In the genomic region with DNA sequence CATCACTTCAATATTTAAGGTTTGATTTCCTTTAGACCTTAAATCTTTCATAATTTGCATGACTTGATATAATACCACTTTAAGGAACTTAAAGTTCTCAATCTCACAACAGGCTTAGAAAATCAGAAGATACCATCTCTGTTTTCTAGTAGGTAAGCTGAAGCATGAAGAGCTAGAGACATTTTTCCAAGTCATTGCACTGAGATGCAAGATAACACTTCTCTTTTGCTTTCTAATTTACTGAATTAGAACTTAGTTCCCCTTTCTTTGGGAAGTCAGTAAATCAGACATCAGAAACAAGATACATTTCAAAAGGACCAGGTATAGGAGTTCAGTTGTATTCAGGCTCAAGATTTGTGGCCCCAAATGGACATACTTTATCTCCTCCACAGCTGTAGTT, we compare ENCODE assay signal across 21 cellular contexts.
DNase-seq lines count a peak whose midpoint lies in the region; ATAC-seq and TF ChIP-seq lines count a peak whose summit lies in the region.
"Had no signal": no experiment of that assay in that cellular context is flagged by ENCODE, and none has a peak within 500 bp of the region (broad histone marks: within the 10 kb centered on the region; RNA-seq: fewer than 3 reads in every experiment).

No MANE protein-coding gene starts in this region.

- no peak overlapping the region for H3K27ac ChIP-seq in naive thymus-derived CD4-positive, alpha-beta T cell (ENCODE audit: low read depth, low read length)
- H3K27ac ChIP-seq: adrenal gland, breast epithelium, stomach had no signal

- no peaks in the 10 kb centered on the region for H3K4me1 ChIP-seq in naive thymus-derived CD4-positive, alpha-beta T cell (ENCODE audit: control insufficient read depth in 2 of 2, insufficient read depth in 2 of 2, low read length in 2 of 2)
- H3K4me1 ChIP-seq: adrenal gland, breast epithelium, stomach had no signal

- no peak overlapping the region for H3K27ac Mint-ChIP-seq in naive thymus-derived CD4-positive, alpha-beta T cell
- no peak overlapping the region for H3K27ac Mint-ChIP-seq in chondrocyte (ENCODE audit: unreplicated experiment)
- H3K27ac Mint-ChIP-seq: activated CD4-positive, alpha-beta T cell treated with anti-CD3 and anti-CD28 coated beads, Interleukin-2, amount 10 ng/mL, durations not matched to agents 7 days and 5 days; CD8-positive, alpha-beta memory T cell had no signal

- H3K9me3 ChIP-seq in naive thymus-derived CD4-positive, alpha-beta T cell (ENCODE audit: control insufficient read depth in 2 of 3, low read length in 3 of 3) = no peaks in the 10 kb centered on the region
- H3K9me3 ChIP-seq: adrenal gland, breast epithelium, stomach had no signal

- no peak for TF ChIP-seq CTCF in chondrocyte (IDR thresholded peaks at IDR 0.05)
- no peak for TF ChIP-seq CTCF in omental fat pad (IDR thresholded peaks at IDR 0.05)

- intact Hi-C loops in naive thymus-derived CD4-positive, alpha-beta T cell (cut with micrococcal nuclease) = loop anchor here in 1 of 2 donors (10.0 kb wide), 1 partner anchor 356 kb away; no protein-coding TSS in a partner anchor

- peak; percentile 11 for DNase-seq in MV-4-11 (lab: John Stamatoyannopoulos, UW)
- no peak for DNase-seq in naive thymus-derived CD4-positive, alpha-beta T cell
- DNase-seq in chondrocyte (ENCODE audit: low spot score) = no peak
- no peak for DNase-seq in NCI-H2171 treated with DMSO at 0.1 percent for 48 hours (lab: John Stamatoyannopoulos, UW)
- no peak for DNase-seq in omental fat pad (ENCODE audit: low spot score)
- DNase-seq: activated CD4-positive, alpha-beta T cell treated with anti-CD3 and anti-CD28 coated beads, Interleukin-2, amount 10 ng/mL, durations not matched to agents 7 days and 5 days; activated CD8-positive, alpha-beta memory T cell treated with anti-CD3 and anti-CD28 coated beads, Interleukin-2, amount 50 U/mL, for 4 hours; activated effector memory CD4-positive, alpha-beta T cell treated with Interleukin-2 at 50 U/mL for 16 hours; adrenal gland; CD8-positive, alpha-beta memory T cell; hippocampal formation; islet precursor cell; NCI-H187 treated with DMSO at 0.1 percent for 48 hours; NCI-H446; stomach; trophoblast cell had no signal

- peaks cover 0 to 22% (median 14%) of the 10 kb centered on the region in 7 donors for H3K4me1 Mint-ChIP-seq in naive thymus-derived CD4-positive, alpha-beta T cell
- H3K4me1 Mint-ChIP-seq in chondrocyte (ENCODE audit: low read depth) = no peaks in the 10 kb centered on the region

- H3K4me3 Mint-ChIP-seq in naive thymus-derived CD4-positive, alpha-beta T cell = no peak overlapping the region
- H3K4me3 Mint-ChIP-seq in chondrocyte (ENCODE audit: unreplicated experiment) = no peak overlapping the region
- H3K4me3 Mint-ChIP-seq: activated CD4-positive, alpha-beta T cell treated with anti-CD3 and anti-CD28 coated beads, Interleukin-2, amount 10 ng/mL, durations not matched to agents 7 days and 5 days; CD8-positive, alpha-beta memory T cell had no signal

- no peaks in the 10 kb centered on the region for H3K36me3 ChIP-seq in naive thymus-derived CD4-positive, alpha-beta T cell (ENCODE audit: control insufficient read depth in 2 of 3, insufficient read depth in 3 of 3, low read length in 3 of 3)
- H3K36me3 ChIP-seq: adrenal gland, breast epithelium had no signal

- peak; percentile 70 for ATAC-seq in GM18867 (IDR thresholded peaks at IDR 0.05; ENCODE audit: unreplicated experiment)
- ATAC-seq in HG02852 (IDR thresholded peaks at IDR 0.05; ENCODE audit: unreplicated experiment) = peak; percentile 72
- peak; percentile 64 for ATAC-seq in naive thymus-derived CD4-positive, alpha-beta T cell
- ATAC-seq in omental fat pad (ENCODE audit: low FRiP score) = no peak
- no peak for ATAC-seq in GM18870 (IDR thresholded peaks at IDR 0.05; ENCODE audit: unreplicated experiment)
- ATAC-seq: sciatic nerve had no signal

- H3K27me3 ChIP-seq in naive thymus-derived CD4-positive, alpha-beta T cell (ENCODE audit: control insufficient read depth in 2 of 2, insufficient read depth in 2 of 2, low read length in 2 of 2) = no peaks in the 10 kb centered on the region
- H3K27me3 ChIP-seq: adrenal gland, breast epithelium, stomach had no signal

- no peak overlapping the region for H3K4me3 ChIP-seq in naive thymus-derived CD4-positive, alpha-beta T cell (ENCODE audit: low read length)
- H3K4me3 ChIP-seq: adrenal gland, breast epithelium, stomach had no signal

- H3K9me3 Mint-ChIP-seq in naive thymus-derived CD4-positive, alpha-beta T cell = no peaks in the 10 kb centered on the region
- H3K9me3 Mint-ChIP-seq in chondrocyte (ENCODE audit: low read depth) = peaks cover 6% of the 10 kb centered on the region
- H3K9me3 Mint-ChIP-seq: activated CD4-positive, alpha-beta T cell treated with anti-CD3 and anti-CD28 coated beads, Interleukin-2, amount 10 ng/mL, durations not matched to agents 7 days and 5 days; CD8-positive, alpha-beta memory T cell had no signal

- POLR2A ChIA-PET in naive thymus-derived CD4-positive, alpha-beta T cell (lab: Charles Lee) = no interaction called here

- H3K27me3 Mint-ChIP-seq in naive thymus-derived CD4-positive, alpha-beta T cell = no peaks in the 10 kb centered on the region
- no peaks in the 10 kb centered on the region for H3K27me3 Mint-ChIP-seq in chondrocyte (ENCODE audit: low read depth)
- H3K27me3 Mint-ChIP-seq: activated CD4-positive, alpha-beta T cell treated with anti-CD3 and anti-CD28 coated beads, Interleukin-2, amount 10 ng/mL, durations not matched to agents 7 days and 5 days; CD8-positive, alpha-beta memory T cell had no signal

- H3K36me3 Mint-ChIP-seq in naive thymus-derived CD4-positive, alpha-beta T cell = peaks cover 13 to 52% (median 34%) of the 10 kb centered on the region in 5 donors
- H3K36me3 Mint-ChIP-seq in chondrocyte (ENCODE audit: low read depth) = peaks cover 18% of the 10 kb centered on the region

- CTCF ChIA-PET in naive thymus-derived CD4-positive, alpha-beta T cell (lab: Charles Lee) = interaction anchor here (0.6 to 8.7 kb wide), 2 partner anchors 36 to 246 kb away, joined by 3 to 97 read pairs; no protein-coding TSS in a partner anchor

Comparison
In these comparisons a context has a peak if more than half of its experiments do, and no peak if none do; other contexts are left out.
1. ATAC-seq: peak in GM18867 (single experiment), HG02852 (single experiment) and naive thymus-derived CD4-positive, alpha-beta T cell (single experiment); none in omental fat pad (single experiment) and GM18870 (single experiment).